Comparison of ENCODE assay signal across 14 cellular contexts in genomic region chr4:3783691-3784306, GRCh38. TPM values are rescaled to one million over a fixed set of nuclear protein-coding genes. Genes with fewer than 3 reads are reported as not detected.
DNase-seq lines count a peak whose midpoint lies in the region; ATAC-seq, FAIRE-seq and TF ChIP-seq lines count a peak whose summit lies in the region.
"Had no signal": no experiment of that assay in that cellular context is flagged by ENCODE, and none has a peak within 500 bp of the region (broad histone marks: within the 10 kb centered on the region; RNA-seq: fewer than 3 reads in every experiment).

No MANE protein-coding gene starts in this region.

- peaks cover 0 to 12% of the 10 kb centered on the region in 2 donors for H3K27me3 ChIP-seq in body of pancreas
- H3K27me3 ChIP-seq in left lung, result peaks cover 0 to 53% of the 10 kb centered on the region in 2 donors

- H3K36me3 ChIP-seq in body of pancreas (replicated peaks in 1 of 2; ENCODE audit: insufficient read depth in 1 of 2, low read depth in 2 of 2) (no peaks in the 10 kb centered on the region), left lung (no peaks in the 10 kb centered on the region)
- H3K36me3 ChIP-seq: upper lobe of left lung had no signal

- no peak overlapping the region for H3K4me3 ChIP-seq in body of pancreas
- no peak overlapping the region for H3K4me3 ChIP-seq in left lung
- H3K4me3 ChIP-seq: upper lobe of left lung had no signal

- WGBS in body of pancreas, 2 donors, result 16 to 21% methylated on average over 15 to 27 of the region's 27 CpGs

- H3K9me3 ChIP-seq in body of pancreas (no peaks in the 10 kb centered on the region), left lung (no peaks in the 10 kb centered on the region)

- H3K27ac ChIP-seq in body of pancreas (peak overlapping the region in 3 of 4 donors; percentile 21 to 74 (median 32)), left lung (no peak overlapping the region), caudate nucleus (ENCODE audit: low read depth, low read length) (no peak overlapping the region)
- H3K27ac ChIP-seq: upper lobe of left lung had no signal

- peak; percentile 6 for TF ChIP-seq CTCF in AG09319 (IDR thresholded peaks at IDR 0.05; ENCODE audit: low read depth, low read length)
- peak in 6 of 7 experiments; percentile 10 to 49 (median 36) for TF ChIP-seq CTCF in body of pancreas (IDR thresholded peaks at IDR 0.05)
- TF ChIP-seq CTCF in left lung (IDR thresholded peaks at IDR 0.05), result no peak

- peak; percentile 39 for ATAC-seq in body of pancreas
- peak; percentile 21 for ATAC-seq in left lung

- no peak for TF ChIP-seq POLR2A in GM12891 (IDR thresholded peaks at IDR 0.05; ENCODE audit: low read depth, low read length)
- TF ChIP-seq POLR2A in body of pancreas (IDR thresholded peaks at IDR 0.05), result no peak

- no peak for FAIRE-seq in GM12891 (lab: Jason Lieb, UNC)

- H3K4me1 ChIP-seq in body of pancreas, result peaks cover 56% of the 10 kb centered on the region
- H3K4me1 ChIP-seq in left lung, result no peaks in the 10 kb centered on the region
- H3K4me1 ChIP-seq: upper lobe of left lung had no signal

- no peak for DNase-seq in AG09319 (ENCODE audit: extremely low read depth, low read depth)
- DNase-seq in GM12891 (ENCODE audit: insufficient read length, low spot score), result peak; percentile 63
- DNase-seq in body of pancreas, result peak in 3 of 4 donors; percentile 24 to 41 (median 33)
- DNase-seq in left lung, result peak in 1 of 2 donors; percentile 62
- no peak for DNase-seq in germinal center (ENCODE audit: low spot score)
- no peak for DNase-seq in caudate nucleus (lab: John Stamatoyannopoulos, UW)
- DNase-seq in T1000 (lab: John Stamatoyannopoulos, UW), result no peak
- no peak for DNase-seq in NCI-H1694 treated with DMSO at 0.1 percent for 48 hours (lab: John Stamatoyannopoulos, UW)
- DNase-seq: GF-D8, mesenchymal stem cell, NCI-H2029, SW 1271, upper lobe of left lung had no signal

- intact Hi-C loops in body of pancreas (cut with DNase I) (no loop called here), left lung (cut with DNase I) (no loop called here)

TF ChIP-seq in GM12891, 5 proteins besides CTCF, POLR2A, EP300 and RAD21:
- no peak for TF ChIP-seq PAX5 (IDR thresholded peaks at IDR 0.05; ENCODE audit: insufficient read depth, low read length, severe bottlenecking)
- TF ChIP-seq SPI1 (IDR thresholded peaks at IDR 0.05; ENCODE audit: low read depth, low read length), result no peak
- no peak for TF ChIP-seq POLR2AphosphoS5 (IDR thresholded peaks at IDR 0.05; ENCODE audit: low read depth, low read length)
- TF ChIP-seq POU2F2 (IDR thresholded peaks at IDR 0.05; ENCODE audit: low read depth, low read length), result no peak
- no peak for TF ChIP-seq TAF1 (IDR thresholded peaks at IDR 0.05; ENCODE audit: low read depth, low read length)

RNA-seq across cellular contexts. Expression of gene ADRA2C, which starts 17.6 kb away (rescaled TPM):
- polyA plus RNA-seq in GM12891 (2012; ENCODE audit: low read depth, missing spikeins), result not detected
- total RNA-seq in body of pancreas (10 to 100 TPM in 1 of 2 donors, 1 to 10 TPM in 1; 6.7 to 10.5 TPM), left lung (1 to 10 TPM; 1.4 to 3.2 TPM)
- total RNA-seq: activated T-helper 2 cell treated with anti-CD3 and anti-CD28 coated beads, Interferon-gamma antibody, Interleukin-2, Interleukin-4, amounts not matched to agents 10 μg/mL and 5 μg/mL and 100 μg/mL, durations not matched to agents 14 hours and 24 hours and 36 hours had no signal

Comparison
In these comparisons a context has a peak if more than half of its experiments do, and no peak if none do; other contexts are left out.
1. DNase-seq: peak in GM12891 (single experiment) and body of pancreas (3 of 4); none in AG09319 (single experiment), germinal center (single experiment), caudate nucleus (0 of 61), T1000 (single experiment) and NCI-H1694 treated with DMSO at 0.1 percent for 48 hours (single experiment).
2. CTCF ChIP-seq: peak in AG09319 (single experiment) and body of pancreas (6 of 7); none in left lung (0 of 2).
3. H3K27ac ChIP-seq: peak in body of pancreas (3 of 4); none in left lung (0 of 2) and caudate nucleus (single experiment).